In genomic region chr7:96495751-96496216, GRCh38 we compare ENCODE assay signal across 9 cellular contexts.
DNase-seq lines count a peak whose midpoint lies in the region; ATAC-seq and TF ChIP-seq lines count a peak whose summit lies in the region.
"Had no signal": no experiment of that assay in that cellular context is flagged by ENCODE, and none has a peak within 500 bp of the region (broad histone marks: within the 10 kb centered on the region; RNA-seq: fewer than 3 reads in every experiment).

No MANE protein-coding gene starts in this region.

- no peaks in the 10 kb centered on the region for H3K9me2 ChIP-seq in Loucy (replicated peaks; ENCODE audit: low read depth, low read length)

- H3K27me3 ChIP-seq in CD4-positive, CD25-positive, alpha-beta regulatory T cell (ENCODE audit: control insufficient read depth, insufficient read depth, low read length): no peaks in the 10 kb centered on the region
- H3K27me3 ChIP-seq in Loucy (ENCODE audit: insufficient read depth, low read length, poor library complexity, severe bottlenecking): no peaks in the 10 kb centered on the region
- H3K27me3 ChIP-seq in RWPE2 (ENCODE audit: insufficient read depth, poor library complexity, severe bottlenecking): no peaks in the 10 kb centered on the region
- no peaks in the 10 kb centered on the region for H3K27me3 ChIP-seq in endodermal cell (ENCODE audit: control insufficient read depth, insufficient read depth, low read length, poor library complexity, severe bottlenecking)
- no peaks in the 10 kb centered on the region for H3K27me3 ChIP-seq in heart left ventricle

- H3K9me3 Mint-ChIP-seq in CD4-positive, CD25-positive, alpha-beta regulatory T cell: no peaks in the 10 kb centered on the region
- H3K9me3 Mint-ChIP-seq in endodermal cell: no peaks in the 10 kb centered on the region

- peaks cover 3 to 16% (median 5%) of the 10 kb centered on the region in 4 donors for H3K4me1 Mint-ChIP-seq in CD4-positive, CD25-positive, alpha-beta regulatory T cell
- H3K4me1 Mint-ChIP-seq in endodermal cell: no peaks in the 10 kb centered on the region

- H3K27ac Mint-ChIP-seq in CD4-positive, CD25-positive, alpha-beta regulatory T cell: peak overlapping the region; percentile 38 to 78 (median 67)
- no peak overlapping the region for H3K27ac Mint-ChIP-seq in endodermal cell

- peak overlapping the region in 3 of 4 donors; percentile 17 to 74 (median 40) for H3K4me3 Mint-ChIP-seq in CD4-positive, CD25-positive, alpha-beta regulatory T cell
- no peak overlapping the region for H3K4me3 Mint-ChIP-seq in endodermal cell

- TF ChIP-seq CTCF in Loucy (conservative IDR thresholded peaks at IDR 0.05; ENCODE audit: low read length): no peak
- TF ChIP-seq CTCF in RWPE2 (IDR thresholded peaks at IDR 0.05; ENCODE audit: poor library complexity, severe bottlenecking): no peak
- TF ChIP-seq CTCF in endodermal cell (conservative IDR thresholded peaks at IDR 0.05): no peak
- no peak for TF ChIP-seq CTCF in heart left ventricle (IDR thresholded peaks at IDR 0.05)

- no peak for ATAC-seq in CD4-positive, CD25-positive, alpha-beta regulatory T cell (ENCODE audit: low read depth in 2 of 2)
- ATAC-seq in GM19023 (IDR thresholded peaks at IDR 0.05; ENCODE audit: unreplicated experiment) (peak; percentile 72), RWPE2 (ENCODE audit: low read depth) (peak; percentile 79), heart left ventricle (no peak)

- no peak overlapping the region for H3K4me2 ChIP-seq in Loucy (ENCODE audit: low read depth, low read length, poor library complexity, severe bottlenecking)

- H3K9me3 ChIP-seq in CD4-positive, CD25-positive, alpha-beta regulatory T cell (ENCODE audit: control insufficient read depth in 2 of 2, low read length in 2 of 2): no peaks in the 10 kb centered on the region
- no peaks in the 10 kb centered on the region for H3K9me3 ChIP-seq in Loucy (ENCODE audit: insufficient read depth, low read depth, low read length)
- no peaks in the 10 kb centered on the region for H3K9me3 ChIP-seq in RWPE2 (ENCODE audit: severe bottlenecking)
- H3K9me3 ChIP-seq in endodermal cell (ENCODE audit: control insufficient read depth, low read length): no peaks in the 10 kb centered on the region
- H3K9me3 ChIP-seq in heart left ventricle: no peaks in the 10 kb centered on the region

- DNase-seq in CD4-positive, CD25-positive, alpha-beta regulatory T cell: peak in 1 of 3 donors; percentile 20
- DNase-seq in RWPE2 (ENCODE audit: low spot score) (no peak), endodermal cell (no peak), heart left ventricle (no peak), nucleus accumbens (lab: John Stamatoyannopoulos, UW) (no peak), AG08395 (ENCODE audit: low spot score) (no peak)
- DNase-seq: NCI-H226 had no signal

- no peaks in the 10 kb centered on the region for H3K36me3 ChIP-seq in CD4-positive, CD25-positive, alpha-beta regulatory T cell (ENCODE audit: control insufficient read depth, insufficient read depth, low read length)
- H3K36me3 ChIP-seq in Loucy (ENCODE audit: insufficient read depth, low read length) (no peaks in the 10 kb centered on the region), RWPE2 (ENCODE audit: low read depth) (no peaks in the 10 kb centered on the region), endodermal cell (ENCODE audit: control insufficient read depth, insufficient read depth, low read length) (no peaks in the 10 kb centered on the region), heart left ventricle (no peaks in the 10 kb centered on the region)

- H3K9ac ChIP-seq in Loucy (ENCODE audit: low read depth, low read length, poor library complexity, severe bottlenecking) (no peak overlapping the region), endodermal cell (ENCODE audit: extremely low read depth, low read length, poor library complexity, severe bottlenecking) (no peak overlapping the region)

- no peak for TF ChIP-seq POLR2A in heart left ventricle (IDR thresholded peaks at IDR 0.05)

- H3K4me1 ChIP-seq in CD4-positive, CD25-positive, alpha-beta regulatory T cell (ENCODE audit: control insufficient read depth, insufficient read depth, low read length, poor library complexity, severe bottlenecking): no peaks in the 10 kb centered on the region
- H3K4me1 ChIP-seq in Loucy (ENCODE audit: insufficient read depth, low read length, poor library complexity, severe bottlenecking) (peaks cover 8% of the 10 kb centered on the region), RWPE2 (ENCODE audit: insufficient read depth, poor library complexity, severe bottlenecking) (no peaks in the 10 kb centered on the region), endodermal cell (ENCODE audit: control insufficient read depth, insufficient read depth, low read length) (no peaks in the 10 kb centered on the region), heart left ventricle (no peaks in the 10 kb centered on the region)

- no peak overlapping the region for H3K27ac ChIP-seq in CD4-positive, CD25-positive, alpha-beta regulatory T cell (ENCODE audit: insufficient read depth, low read length, poor library complexity, severe bottlenecking)
- H3K27ac ChIP-seq in RWPE2 (ENCODE audit: poor library complexity, severe bottlenecking) (no peak overlapping the region), endodermal cell (ENCODE audit: low read depth, low read length) (no peak overlapping the region), heart left ventricle (no peak overlapping the region)

- H2AFZ ChIP-seq in Loucy (ENCODE audit: low read length): peak overlapping the region; percentile 14; the same call in 1 of the 2 replicates

- intact Hi-C loops in heart left ventricle (cut with DNase I): no loop called here

- H3K27me3 Mint-ChIP-seq in CD4-positive, CD25-positive, alpha-beta regulatory T cell: peaks cover 6% of the 10 kb centered on the region
- H3K27me3 Mint-ChIP-seq in endodermal cell (ENCODE audit: insufficient read depth): no peaks in the 10 kb centered on the region

- H3K36me3 Mint-ChIP-seq in CD4-positive, CD25-positive, alpha-beta regulatory T cell: no peaks in the 10 kb centered on the region
- H3K36me3 Mint-ChIP-seq in endodermal cell (ENCODE audit: low read depth): no peaks in the 10 kb centered on the region

- 90 to 92% methylated on average over 3 to 6 of the region's 6 CpGs for WGBS in endodermal cell (ENCODE audit: insufficient coverage in 1 of 2, insufficient read length in 1 of 2), 2 experiments
- 68 to 75% (median 71%) methylated on average over 6 of the region's 6 CpGs for WGBS in heart left ventricle, 4 donors

- H3K79me2 ChIP-seq in Loucy (ENCODE audit: insufficient read depth, low read length): no peaks in the 10 kb centered on the region

- H4K20me1 ChIP-seq in Loucy (ENCODE audit: insufficient read depth, low read length, poor library complexity, severe bottlenecking): no peaks in the 10 kb centered on the region

- H3F3A ChIP-seq in Loucy (ENCODE audit: low read depth): no peaks in the 10 kb centered on the region

- peak overlapping the region; percentile 49 for H3K4me3 ChIP-seq in CD4-positive, CD25-positive, alpha-beta regulatory T cell (ENCODE audit: low read depth, low read length)
- no peak overlapping the region for H3K4me3 ChIP-seq in Loucy (ENCODE audit: low read length, poor library complexity, severe bottlenecking)
- no peak overlapping the region for H3K4me3 ChIP-seq in RWPE2 (ENCODE audit: severe bottlenecking)
- H3K4me3 ChIP-seq in endodermal cell (ENCODE audit: low read length): no peak overlapping the region
- H3K4me3 ChIP-seq in heart left ventricle: no peak overlapping the region

Comparison
In these comparisons a context has a peak if more than half of its experiments do, and no peak if none do; other contexts are left out.
1. ATAC-seq: peak in GM19023 (single experiment) and RWPE2 (single experiment); none in CD4-positive, CD25-positive, alpha-beta regulatory T cell (0 of 2) and heart left ventricle (0 of 4).